8 cellular contexts compared by ENCODE assay signal in genomic region chr11:120929664-120930154, GRCh38.
DNase-seq lines count a peak whose midpoint lies in the region; ATAC-seq, FAIRE-seq and TF ChIP-seq lines count a peak whose summit lies in the region.

No MANE protein-coding gene starts in this region.

- no peak overlapping the region for H3K27ac Mint-ChIP-seq in astrocyte (ENCODE audit: unreplicated experiment)

- FAIRE-seq in D721Med (lab: Jason Lieb, UNC), result no peak
- no peak for FAIRE-seq in astrocyte (lab: Jason Lieb, UNC)

- ATAC-seq in HG02588 (IDR thresholded peaks at IDR 0.05; ENCODE audit: unreplicated experiment) (peak; percentile 36), HG03460 (IDR thresholded peaks at IDR 0.05; ENCODE audit: unreplicated experiment) (no peak)

- no peaks in the 10 kb centered on the region for H3K79me2 ChIP-seq in astrocyte (ENCODE audit: insufficient read depth, low read length)

- no peaks in the 10 kb centered on the region for H4K20me1 ChIP-seq in astrocyte (ENCODE audit: insufficient read depth, low read length)

- peak; percentile 48 for DNase-seq in D721Med (ENCODE audit: insufficient read length, low spot score)
- peak; percentile 70 for DNase-seq in OCI-M1 (lab: John Stamatoyannopoulos, UW)
- DNase-seq in astrocyte (ENCODE audit: low read depth), result peak; percentile 12
- DNase-seq in islet precursor cell, result peak; percentile 91
- peak; percentile 15 for DNase-seq in stimulated activated CD8-positive, alpha-beta memory T cell treated with anti-CD3 and anti-CD28 coated beads, Interleukin-12 subunit alpha, Interleukin-12 subunit beta, amount 100 ng/mL, for 1 hour (ENCODE audit: low read depth)
- DNase-seq in GOT3 (lab: John Stamatoyannopoulos, UW), result no peak

- H3K27ac ChIP-seq in astrocyte (ENCODE audit: low read depth, low read length), result no peak overlapping the region

- no peak overlapping the region for H2AFZ ChIP-seq in astrocyte (ENCODE audit: low read depth, low read length)

- no peaks in the 10 kb centered on the region for H3K4me1 ChIP-seq in astrocyte (ENCODE audit: insufficient read depth, low read length)

- peaks cover 17% of the 10 kb centered on the region for H3K27me3 Mint-ChIP-seq in astrocyte (ENCODE audit: low read depth, unreplicated experiment)

- no peaks in the 10 kb centered on the region for H3K36me3 ChIP-seq in astrocyte (ENCODE audit: insufficient read depth, low read length)

- no peaks in the 10 kb centered on the region for H3K27me3 ChIP-seq in astrocyte (ENCODE audit: insufficient read depth, low read length)

- no peak overlapping the region for H3K4me3 ChIP-seq in astrocyte (ENCODE audit: insufficient read depth, low read depth, low read length)

- no peaks in the 10 kb centered on the region for H3K9me3 ChIP-seq in astrocyte (ENCODE audit: insufficient read depth, low read depth, low read length)

- no peaks in the 10 kb centered on the region for H3K4me1 Mint-ChIP-seq in astrocyte (ENCODE audit: low read depth, unreplicated experiment)

- no peak overlapping the region for H3K4me3 Mint-ChIP-seq in astrocyte (ENCODE audit: unreplicated experiment)

- H3K36me3 Mint-ChIP-seq in astrocyte (ENCODE audit: low read depth, unreplicated experiment), result no peaks in the 10 kb centered on the region

- no peak overlapping the region for H3K9ac ChIP-seq in astrocyte (ENCODE audit: low read length)

- H3K4me2 ChIP-seq in astrocyte (ENCODE audit: low read length), result no peak overlapping the region

- no peaks in the 10 kb centered on the region for H3K9me3 Mint-ChIP-seq in astrocyte (ENCODE audit: unreplicated experiment)

- TF ChIP-seq CTCF in D721Med (IDR thresholded peaks at IDR 0.05; ENCODE audit: insufficient read depth, missing control alignments), result peak; percentile 77
- peak; percentile 53 for TF ChIP-seq CTCF in astrocyte (IDR thresholded peaks at IDR 0.05; ENCODE audit: insufficient read depth, low read depth, low read length)
